In genomic region chr3:15063656-15064286, GRCh38 we compare ENCODE assay signal across 1 cellular context.
TF ChIP-seq lines count a peak whose summit lies in the region.

No MANE protein-coding gene starts in this region.

TF ChIP-seq in SK-N-SH treated with all-trans-retinoic acid at 6 μM for 48 hours, 23 proteins besides CTCF, POLR2A, EP300 and RAD21 (continued from another document):
- TF ChIP-seq POU6F1 (CRISPR knock-in tag; IDR thresholded peaks at IDR 0.05; ENCODE audit: borderline replicate concordance, low read depth) (no peak), PATZ1 (CRISPR knock-in tag; IDR thresholded peaks at IDR 0.05; ENCODE audit: borderline replicate concordance) (no peak), ZNF565 (CRISPR knock-in tag; conservative IDR thresholded peaks at IDR 0.05; ENCODE audit: low read depth) (no peak), GLIS3 (CRISPR knock-in tag; IDR thresholded peaks at IDR 0.05) (no peak)
- TF ChIP-seq, protein P1, sequence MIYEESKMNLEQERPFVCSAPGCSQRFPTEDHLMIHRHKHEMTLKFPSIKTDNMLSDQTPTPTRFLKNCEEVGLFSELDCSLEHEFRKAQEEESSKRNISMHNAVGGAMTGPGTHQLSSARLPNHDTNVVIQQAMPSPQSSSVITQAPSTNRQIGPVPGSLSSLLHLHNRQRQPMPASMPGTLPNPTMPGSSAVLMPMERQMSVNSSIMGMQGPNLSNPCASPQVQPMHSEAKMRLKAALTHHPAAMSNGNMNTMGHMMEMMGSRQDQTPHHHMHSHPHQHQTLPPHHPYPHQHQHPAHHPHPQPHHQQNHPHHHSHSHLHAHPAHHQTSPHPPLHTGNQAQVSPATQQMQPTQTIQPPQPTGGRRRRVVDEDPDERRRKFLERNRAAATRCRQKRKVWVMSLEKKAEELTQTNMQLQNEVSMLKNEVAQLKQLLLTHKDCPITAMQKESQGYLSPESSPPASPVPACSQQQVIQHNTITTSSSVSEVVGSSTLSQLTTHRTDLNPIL (CRISPR knock-in tag; IDR thresholded peaks at IDR 0.05; ENCODE audit: low read depth) = no peak
TF ChIP-seq in SK-N-SH treated with all-trans-retinoic acid at 6 μM for 48 hours: peak in this region for 0.
